ENCODE assay signal across 22 cellular contexts in genomic region chr13:92602560-92602959, GRCh38.
"Had no signal": no experiment of that assay in that cellular context is flagged by ENCODE, and none has a peak within 500 bp of the region (broad histone marks: within the 10 kb centered on the region; RNA-seq: fewer than 3 reads in every experiment).

No MANE protein-coding gene starts in this region.

- H3K36me3 Mint-ChIP-seq: activated naive CD4-positive, alpha-beta T cell treated with anti-CD3 and anti-CD28 coated beads, Interleukin-2, amount 10 ng/mL, durations not matched to agents 7 days and 5 days; naive B cell; T-cell had no signal

- DNase-seq: activated CD4-positive, alpha-beta T cell treated with anti-CD3 and anti-CD28 coated beads, Interleukin-2, amount 10 ng/mL, durations not matched to agents 24 days and 14 days; activated CD4-positive, CD25-positive, alpha-beta regulatory T cell; activated CD8-positive, alpha-beta T cell treated with anti-CD3 and anti-CD28 coated beads for 36 hours; activated effector memory CD4-positive, alpha-beta T cell treated with Interleukin-2 at 50 U/mL for 16 hours; activated naive CD4-positive, alpha-beta T cell treated with anti-CD3 and anti-CD28 coated beads, Interleukin-2, amount 10 ng/mL, durations not matched to agents 7 days and 5 days; activated naive CD8-positive, alpha-beta T cell treated with anti-CD3 and anti-CD28 coated beads, Interleukin-2, amount 50 U/mL, for 24 hours; activated T-cell treated with anti-CD3 and anti-CD28 coated beads, Interleukin-2, amount 50 U/mL, for 4 hours; kidney; left lung; mammary epithelial cell; mucosa of descending colon; naive B cell; stimulated activated naive CD8-positive, alpha-beta T cell treated with anti-CD3 and anti-CD28 coated beads, Interleukin-15, Interleukin-2, amounts not matched to agents 100 U/mL and 50 U/mL, for 24 hours; substantia nigra; T-cell; tibial artery had no signal

- H3K27me3 ChIP-seq: ascending aorta, left lung, right atrium auricular region, tibial artery had no signal

- H3K36me3 ChIP-seq: ascending aorta, left lung, right atrium auricular region, tibial artery had no signal

- H3K27me3 Mint-ChIP-seq: activated CD4-positive, alpha-beta T cell treated with anti-CD3 and anti-CD28 coated beads, Interleukin-2, amount 10 ng/mL, durations not matched to agents 24 days and 14 days; activated CD8-positive, alpha-beta T cell treated with anti-CD3 and anti-CD28 coated beads for 36 hours; activated naive CD4-positive, alpha-beta T cell treated with anti-CD3 and anti-CD28 coated beads, Interleukin-2, amount 10 ng/mL, durations not matched to agents 7 days and 5 days; activated naive CD8-positive, alpha-beta T cell treated with anti-CD3 and anti-CD28 coated beads, Interleukin-2, amount 50 U/mL, for 24 hours; central memory CD8-positive, alpha-beta T cell; naive B cell; progenitor cell of endocrine pancreas; T-cell had no signal

- H3K4me1 Mint-ChIP-seq: activated CD4-positive, alpha-beta T cell treated with anti-CD3 and anti-CD28 coated beads, Interleukin-2, amount 10 ng/mL, durations not matched to agents 24 days and 14 days; activated naive CD4-positive, alpha-beta T cell treated with anti-CD3 and anti-CD28 coated beads, Interleukin-2, amount 10 ng/mL, durations not matched to agents 7 days and 5 days; activated naive CD8-positive, alpha-beta T cell treated with anti-CD3 and anti-CD28 coated beads, Interleukin-2, amount 50 U/mL, for 24 hours; central memory CD8-positive, alpha-beta T cell; naive B cell; neural crest cell; T-cell had no signal

- H3K9me3 Mint-ChIP-seq: activated CD4-positive, alpha-beta T cell treated with anti-CD3 and anti-CD28 coated beads, Interleukin-2, amount 10 ng/mL, durations not matched to agents 24 days and 14 days; activated T-cell treated with anti-CD3 and anti-CD28 coated beads, Interleukin-2, amount 50 U/mL, for 4 hours; neural crest cell had no signal

- ATAC-seq: activated CD8-positive, alpha-beta T cell treated with anti-CD3 and anti-CD28 coated beads for 36 hours; activated naive CD8-positive, alpha-beta T cell treated with anti-CD3 and anti-CD28 coated beads, Interleukin-2, amount 50 U/mL, for 24 hours; activated T-cell treated with anti-CD3 and anti-CD28 coated beads, Interleukin-2, amount 50 U/mL, for 4 hours; left lung; mucosa of descending colon; stimulated activated naive CD8-positive, alpha-beta T cell treated with anti-CD3 and anti-CD28 coated beads, Interleukin-15, Interleukin-2, amounts not matched to agents 100 U/mL and 50 U/mL, for 24 hours; T-cell had no signal

- H3K4me3 ChIP-seq: ascending aorta, coronary artery, left lung, mucosa of descending colon, right atrium auricular region, tibial artery had no signal

- H3K4me3 Mint-ChIP-seq: activated CD4-positive, alpha-beta T cell treated with anti-CD3 and anti-CD28 coated beads, Interleukin-2, amount 10 ng/mL, durations not matched to agents 24 days and 14 days; activated CD8-positive, alpha-beta T cell treated with anti-CD3 and anti-CD28 coated beads for 36 hours; activated naive CD4-positive, alpha-beta T cell treated with anti-CD3 and anti-CD28 coated beads, Interleukin-2, amount 10 ng/mL, durations not matched to agents 7 days and 5 days; activated naive CD8-positive, alpha-beta T cell treated with anti-CD3 and anti-CD28 coated beads, Interleukin-2, amount 50 U/mL, for 24 hours; activated T-cell treated with anti-CD3 and anti-CD28 coated beads, Interleukin-2, amount 50 U/mL, for 4 hours; central memory CD8-positive, alpha-beta T cell; naive B cell; neural crest cell; T-cell had no signal

- H3K27ac Mint-ChIP-seq: activated CD4-positive, alpha-beta T cell treated with anti-CD3 and anti-CD28 coated beads, Interleukin-2, amount 10 ng/mL, durations not matched to agents 24 days and 14 days; activated CD8-positive, alpha-beta T cell treated with anti-CD3 and anti-CD28 coated beads for 36 hours; activated naive CD4-positive, alpha-beta T cell treated with anti-CD3 and anti-CD28 coated beads, Interleukin-2, amount 10 ng/mL, durations not matched to agents 7 days and 5 days; activated naive CD8-positive, alpha-beta T cell treated with anti-CD3 and anti-CD28 coated beads, Interleukin-2, amount 50 U/mL, for 24 hours; naive B cell; progenitor cell of endocrine pancreas; T-cell had no signal

- H3K27ac ChIP-seq: ascending aorta, coronary artery, left lung, right atrium auricular region, tibial artery had no signal
